9 cellular contexts compared by ENCODE assay signal in genomic region chr1:16888806-16889178, GRCh38.
A peak's percentile ranks its signal among the peaks of the same experiment; 100 is the strongest.
DNase-seq lines count a peak whose midpoint lies in the region; ATAC-seq and TF ChIP-seq lines count a peak whose summit lies in the region.
"Had no signal": no experiment of that assay in that cellular context is flagged by ENCODE, and none has a peak within 500 bp of the region (broad histone marks: within the 10 kb centered on the region; RNA-seq: fewer than 3 reads in every experiment).

No MANE protein-coding gene starts in this region.

- H3K9me3 ChIP-seq in NT2/D1 (ENCODE audit: insufficient read depth, low read length): no peaks in the 10 kb centered on the region; the same call in 1 of the 2 replicates

- peak overlapping the region; percentile 74 for H3K9ac ChIP-seq in NT2/D1 (ENCODE audit: insufficient read length, low read depth)

- H3K27me3 Mint-ChIP-seq in nephron (ENCODE audit: low read depth): peaks cover 4% of the 10 kb centered on the region

- H3K4me1 Mint-ChIP-seq in nephron: no peaks in the 10 kb centered on the region

- H3K27ac ChIP-seq in C4-2B: peak overlapping the region; percentile 82
- peak overlapping the region; percentile 51 for H3K27ac ChIP-seq in epithelial cell of prostate

- no peak for ATAC-seq in HG03095 (IDR thresholded peaks at IDR 0.05; ENCODE audit: unreplicated experiment)
- ATAC-seq: HCT116 had no signal

- H3K4me3 Mint-ChIP-seq in nephron: peak overlapping the region; percentile 76 to 85 (median 77)

- H3K27me3 ChIP-seq in NT2/D1 (ENCODE audit: insufficient read depth, insufficient read length): no peaks in the 10 kb centered on the region

- DNase-seq in NT2/D1 (ENCODE audit: low read depth, low spot score) (no peak), epithelial cell of prostate (ENCODE audit: low read depth, low spot score) (no peak), NCI-H1694 treated with DMSO at 0.1 percent for 48 hours (lab: John Stamatoyannopoulos, UW) (no peak), HPDE6-E6E7 (ENCODE audit: extremely low spot score) (no peak)
- DNase-seq in activated CD4-positive, alpha-beta T cell treated with anti-CD3 and anti-CD28 coated beads, Interleukin-2, amount 50 U/mL, for 4 hours: no peak

- H3K4me3 ChIP-seq in NT2/D1 (ENCODE audit: insufficient read length, low read depth): peak overlapping the region; percentile 48

- no peaks in the 10 kb centered on the region for H3K36me3 ChIP-seq in NT2/D1 (ENCODE audit: insufficient read depth, insufficient read length, low read length)

- H3K9me3 Mint-ChIP-seq in nephron: no peaks in the 10 kb centered on the region

- TF ChIP-seq CTCF in C4-2B (conservative IDR thresholded peaks at IDR 0.05) (no peak), nephron (IDR thresholded peaks at IDR 0.05; ENCODE audit: unreplicated experiment in 3 of 3) (no peak)

- no peaks in the 10 kb centered on the region for H3K4me1 ChIP-seq in NT2/D1 (ENCODE audit: insufficient read depth, insufficient read length)

- no peaks in the 10 kb centered on the region for H3K36me3 Mint-ChIP-seq in nephron (ENCODE audit: low read depth)

- peak overlapping the region; percentile 94 to 99 (median 94) for H3K27ac Mint-ChIP-seq in nephron
